21 cellular contexts compared by ENCODE assay signal in the genomic region with DNA sequence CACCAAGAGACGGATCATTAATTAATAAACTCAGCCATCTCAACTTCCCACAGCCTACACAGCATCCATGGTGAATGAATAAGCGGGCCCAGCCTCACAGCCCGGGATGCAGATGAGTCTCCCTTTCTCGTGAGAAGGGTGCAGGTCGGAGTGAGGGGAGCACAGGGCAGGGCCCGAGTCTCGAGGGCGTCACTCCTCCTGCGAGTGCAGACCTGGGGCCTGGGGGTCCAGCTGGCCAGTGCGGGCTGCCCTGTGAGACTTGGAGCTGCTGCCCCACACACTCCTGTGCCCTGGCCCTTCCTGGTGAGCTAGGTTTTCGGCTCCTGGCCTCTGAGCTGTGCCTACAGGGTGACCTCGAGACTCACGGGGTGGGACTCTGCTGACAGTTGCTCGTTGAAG.
"Had no signal": no experiment of that assay in that cellular context is flagged by ENCODE, and none has a peak within 500 bp of the region (broad histone marks: within the 10 kb centered on the region; RNA-seq: fewer than 3 reads in every experiment).

No MANE protein-coding gene starts in this region.

- H3K27me3 ChIP-seq: MG63 had no signal

- DNase-seq: IMR-90, Karpas-422, KG1, MG63, NCI-H1092, NCI-H1105 treated with DMSO at 0.1 percent for 48 hours, NCI-H1417 treated with DMSO at 0.1 percent for 48 hours, NCI-H146, NCI-H1694 treated with DMSO at 0.1 percent for 48 hours, NCI-H1930, NCI-H2081, NCI-H2107, NCI-H2227 treated with DMSO at 0.1 percent for 48 hours, NCI-H524, NCI-H526 treated with DMSO at 0.1 percent for 48 hours, NCI-H774, RPMI8226, SHP77 treated with DMSO at 0.1 percent for 48 hours, SJCRH30 had no signal

- ATAC-seq: HepG2, SK-N-SH treated with all-trans-retinoic acid at 6 μM for 48 hours had no signal

- H3K4me3 ChIP-seq: MG63, SJCRH30 had no signal

- H3K27ac ChIP-seq: SJCRH30 had no signal

- H3K9me3 ChIP-seq: MG63, SJCRH30 had no signal

- H3K36me3 ChIP-seq: MG63, SJCRH30 had no signal

- H3K4me1 ChIP-seq: SJCRH30 had no signal
